In the genomic region with DNA sequence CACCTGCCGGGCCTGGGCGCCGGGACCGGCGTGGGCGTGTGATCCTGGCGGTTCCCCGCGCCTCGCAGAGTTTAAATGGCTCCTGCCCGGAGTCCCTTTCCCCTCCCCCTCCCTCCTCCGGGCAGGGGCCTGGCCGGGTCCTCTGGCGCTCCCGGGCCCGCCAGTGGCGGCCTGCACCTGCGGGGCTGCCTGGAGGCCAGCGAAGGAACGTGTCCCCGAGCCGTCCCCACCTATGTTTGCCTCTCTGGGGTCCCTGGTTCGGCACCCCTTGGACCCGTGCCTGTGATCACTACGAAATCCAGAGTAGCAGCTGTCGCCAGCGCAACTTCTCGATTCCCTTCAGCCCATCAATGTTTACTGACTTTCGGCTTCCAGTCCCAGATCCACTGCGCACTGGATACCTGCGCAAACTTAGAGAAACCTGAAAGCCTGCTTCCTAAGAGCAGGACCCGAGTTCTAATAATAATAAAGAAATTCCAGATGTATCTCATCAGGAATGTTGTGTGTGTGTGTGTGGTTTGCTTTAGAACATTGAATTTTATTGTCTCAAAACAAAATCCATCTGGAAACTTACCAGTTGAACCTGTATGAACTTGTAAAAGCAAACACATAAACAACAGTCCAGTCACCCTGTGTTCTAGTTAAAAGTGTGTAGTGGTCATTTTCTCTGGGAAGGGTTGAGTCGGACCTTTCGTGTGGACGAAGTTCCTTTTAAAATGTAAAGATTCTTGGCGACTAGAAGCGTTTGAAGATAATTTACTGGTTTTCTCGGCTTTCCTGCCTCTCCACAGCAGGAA, we compare ENCODE assay signal across 9 cellular contexts. TPM values are rescaled to one million over a fixed set of nuclear protein-coding genes. Genes with fewer than 3 reads are reported as not detected.
DNase-seq lines count a peak whose midpoint lies in the region; ATAC-seq, FAIRE-seq and TF ChIP-seq lines count a peak whose summit lies in the region.
"Had no signal": no experiment of that assay in that cellular context is flagged by ENCODE, and none has a peak within 500 bp of the region (broad histone marks: within the 10 kb centered on the region; RNA-seq: fewer than 3 reads in every experiment).

No MANE protein-coding gene starts in this region.

- ATAC-seq in GM21515 (IDR thresholded peaks at IDR 0.05; ENCODE audit: unreplicated experiment), result no peak

- no peak overlapping the region for H4K91ac ChIP-seq in neuronal stem cell (ENCODE audit: low read depth, low read length, poor library complexity)

- H3K23ac ChIP-seq in neuronal stem cell (ENCODE audit: low read depth, low read length, poor library complexity), result no peak overlapping the region

- no peaks in the 10 kb centered on the region for H3K36me3 ChIP-seq in esophagus muscularis mucosa
- no peaks in the 10 kb centered on the region for H3K36me3 ChIP-seq in neuronal stem cell (replicated peaks in 1 of 2; ENCODE audit: control insufficient read depth in 2 of 2, insufficient read depth in 2 of 2, low read length in 2 of 2)

- H3K9me3 ChIP-seq in esophagus muscularis mucosa, result no peaks in the 10 kb centered on the region
- H3K9me3 ChIP-seq in neuronal stem cell (replicated peaks in 1 of 2; ENCODE audit: control insufficient read depth in 2 of 2, insufficient read depth in 1 of 2, low read depth in 1 of 2, low read length in 2 of 2), result peaks cover 0 to 2% of the 10 kb centered on the region in 2 donors

- H2BK5ac ChIP-seq in neuronal stem cell (ENCODE audit: low read length), result no peak overlapping the region

- peak overlapping the region; percentile 51 to 60 (median 52) for H3K4me3 ChIP-seq in esophagus muscularis mucosa
- peak overlapping the region; percentile 75 to 92 for H3K4me3 ChIP-seq in neuronal stem cell (ENCODE audit: low read length in 2 of 2)

- H2BK15ac ChIP-seq in neuronal stem cell (ENCODE audit: low read length), result no peak overlapping the region

- TF ChIP-seq CTCF in esophagus muscularis mucosa (IDR thresholded peaks at IDR 0.05) (no peak), D721Med (IDR thresholded peaks at IDR 0.05; ENCODE audit: insufficient read depth, missing control alignments) (no peak), RWPE1 (conservative IDR thresholded peaks at IDR 0.05; ENCODE audit: low read depth) (no peak)

- DNase-seq in COLO668 (lab: John Stamatoyannopoulos, UW; ENCODE audit: unreplicated experiment) (peak; percentile 35), NCI-H526 treated with DMSO at 0.1 percent for 48 hours (lab: John Stamatoyannopoulos, UW) (peak; percentile 41), esophagus muscularis mucosa (ENCODE audit: extremely low spot score) (no peak), neuronal stem cell (ENCODE audit: low spot score) (no peak), MV-4-11 (lab: John Stamatoyannopoulos, UW) (no peak), D721Med (ENCODE audit: insufficient read length, low spot score) (no peak), RWPE1 (ENCODE audit: low spot score) (no peak)

- H3K27ac ChIP-seq in esophagus muscularis mucosa (replicated peaks in 1 of 4) (peak overlapping the region in 1 of 4 donors; percentile 26), neuronal stem cell (replicated peaks; ENCODE audit: low read length) (peak overlapping the region; percentile 79), RWPE1 (no peak overlapping the region)

- CTCF ChIA-PET in RWPE1 (lab: Yijun Ruan, JAX), result no interaction called here

- H3K79me1 ChIP-seq in neuronal stem cell (ENCODE audit: low read depth, low read length), result no peaks in the 10 kb centered on the region

- POLR2A ChIA-PET in RWPE1 (lab: Yijun Ruan, JAX; ENCODE audit: low non-redundant PET), result no interaction called here

- H3K9ac ChIP-seq in neuronal stem cell (ENCODE audit: low read depth, low read length, poor library complexity), result peak overlapping the region; percentile 83

- no peak overlapping the region for H4K8ac ChIP-seq in neuronal stem cell (ENCODE audit: low read depth, low read length)

- peak overlapping the region; percentile 48 for H3K4me2 ChIP-seq in neuronal stem cell (ENCODE audit: insufficient read depth, low read length, poor library complexity, severe bottlenecking)

- intact Hi-C loops in esophagus muscularis mucosa (cut with DNase I), result no loop called here

- no peak overlapping the region for H3K4ac ChIP-seq in neuronal stem cell (ENCODE audit: low read length)

- H3K4me1 ChIP-seq in esophagus muscularis mucosa, result peaks cover 0 to 20% (median 11%) of the 10 kb centered on the region in 4 donors
- peaks cover 4 to 17% of the 10 kb centered on the region in 2 donors for H3K4me1 ChIP-seq in neuronal stem cell (ENCODE audit: control insufficient read depth in 2 of 2, insufficient read depth in 1 of 2, low read depth in 1 of 2, low read length in 2 of 2)

- FAIRE-seq in D721Med (lab: Jason Lieb, UNC), result no peak
- FAIRE-seq: urothelium cell line had no signal

- H2BK120ac ChIP-seq in neuronal stem cell (ENCODE audit: low read depth, low read length), result no peak overlapping the region

- H2AK5ac ChIP-seq in neuronal stem cell (ENCODE audit: low read depth, low read length), result no peak overlapping the region

- no peak overlapping the region for H2BK12ac ChIP-seq in neuronal stem cell (ENCODE audit: low read length)

- no peak for TF ChIP-seq POLR2A in esophagus muscularis mucosa (IDR thresholded peaks at IDR 0.05; ENCODE audit: low read depth)

- no peak for TF ChIP-seq EP300 in esophagus muscularis mucosa (IDR thresholded peaks at IDR 0.05)

- peak overlapping the region; percentile 81 for H2AFZ ChIP-seq in neuronal stem cell (ENCODE audit: low read length)

- 44% methylated on average over 15 of the region's 38 CpGs for WGBS in esophagus muscularis mucosa
- WGBS in neuronal stem cell (ENCODE audit: extremely low coverage in 2 of 2, insufficient read length in 2 of 2, insufficient replicate concordance in 1 of 2), 2 donors, result no CpG with 5 or more reads among the region's 38 CpGs

- no peak overlapping the region for H3K14ac ChIP-seq in neuronal stem cell (ENCODE audit: low read length)

- H3K18ac ChIP-seq in neuronal stem cell (ENCODE audit: low read length), result peak overlapping the region; percentile 80

- H3K27me3 ChIP-seq in esophagus muscularis mucosa (peaks cover 0 to 17% (median 6%) of the 10 kb centered on the region in 4 donors), neuronal stem cell (ENCODE audit: control insufficient read depth in 3 of 3, insufficient read depth in 3 of 3, low read depth in 1 of 3, low read length in 3 of 3) (no peaks in the 10 kb centered on the region)

RNA-seq across cellular contexts. Expression of a gene that starts 0.8 kb away (rescaled TPM):
- 1 to 10 TPM in 3 of 4 donors, under 1 TPM in 1; 0.42 to 2.7 (median 1.4) TPM for total RNA-seq in esophagus muscularis mucosa
- polyA plus RNA-seq in neuronal stem cell (2013, experiment 1 of 2), result 5.6 TPM
- polyA plus RNA-seq in neuronal stem cell (2013, experiment 2 of 2), result 5.7 TPM

RNA-seq across cellular contexts. Expression of a gene that starts 21.4 kb away (rescaled TPM):
- total RNA-seq in esophagus muscularis mucosa, result under 1 TPM in 1 of 4 donors, not detected in 3; 0.29 TPM
- 8.5 TPM for polyA plus RNA-seq in neuronal stem cell (2013, experiment 1 of 2)
- polyA plus RNA-seq in neuronal stem cell (2013, experiment 2 of 2), result 8.2 TPM

Comparison
In these comparisons a context has a peak if more than half of its experiments do, and no peak if none do; other contexts are left out.
1. DNase-seq: peak in COLO668 (single experiment) and NCI-H526 treated with DMSO at 0.1 percent for 48 hours (single experiment); none in esophagus muscularis mucosa (single experiment), neuronal stem cell (single experiment), MV-4-11 (single experiment), D721Med (single experiment) and RWPE1 (single experiment).